Comparison of ENCODE assay signal across 8 cellular contexts in the genomic region with DNA sequence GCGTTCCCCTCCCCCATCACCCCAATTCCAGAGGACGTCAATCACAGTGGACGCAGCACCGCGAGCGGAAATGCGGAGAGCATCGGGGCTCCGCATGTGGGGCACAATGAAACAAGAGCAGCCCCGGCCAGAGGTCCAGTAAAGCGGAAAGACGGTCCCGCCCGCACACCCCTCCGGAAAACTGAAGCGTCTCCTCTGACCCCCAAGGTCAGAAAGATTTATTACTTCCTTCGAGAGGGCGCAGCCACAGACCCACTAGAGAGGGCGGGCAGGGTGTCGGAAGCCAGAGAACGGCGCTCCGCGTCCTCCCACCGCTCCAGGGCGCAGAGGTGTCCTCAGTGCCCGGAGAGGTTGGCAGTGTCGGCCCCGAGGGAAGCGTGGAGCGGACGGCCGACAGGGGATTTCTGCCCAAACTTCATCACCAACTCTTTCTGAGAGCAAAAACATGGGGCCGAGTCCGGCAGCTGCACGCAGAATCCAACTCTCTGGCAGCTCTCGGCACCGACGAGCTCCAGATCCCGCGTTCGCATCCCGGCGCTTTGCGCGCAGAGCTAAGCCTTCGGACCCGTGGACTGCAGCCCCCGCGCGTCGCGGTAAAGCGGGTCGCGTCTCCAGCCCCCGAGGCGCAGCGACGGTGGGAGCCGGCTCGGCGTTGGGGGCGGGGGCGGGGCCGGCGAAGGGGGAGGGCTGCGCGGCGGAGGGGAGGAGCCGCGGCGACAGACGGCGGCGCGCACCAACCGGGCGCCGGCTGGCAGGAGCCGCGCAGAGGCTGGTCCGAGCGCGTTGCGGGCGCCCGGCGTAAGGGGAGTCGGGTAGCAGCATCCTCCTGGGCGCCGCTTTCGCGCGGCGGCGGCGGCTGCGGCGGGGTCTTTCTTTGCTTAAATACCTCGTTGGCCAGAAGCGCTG. TPM values are rescaled to one million over a fixed set of nuclear protein-coding genes. Genes with fewer than 3 reads are reported as not detected.
A peak's percentile ranks its signal among the peaks of the same experiment; 100 is the strongest.
DNase-seq lines count a peak whose midpoint lies in the region; ATAC-seq and TF ChIP-seq lines count a peak whose summit lies in the region.

A gene with protein sequence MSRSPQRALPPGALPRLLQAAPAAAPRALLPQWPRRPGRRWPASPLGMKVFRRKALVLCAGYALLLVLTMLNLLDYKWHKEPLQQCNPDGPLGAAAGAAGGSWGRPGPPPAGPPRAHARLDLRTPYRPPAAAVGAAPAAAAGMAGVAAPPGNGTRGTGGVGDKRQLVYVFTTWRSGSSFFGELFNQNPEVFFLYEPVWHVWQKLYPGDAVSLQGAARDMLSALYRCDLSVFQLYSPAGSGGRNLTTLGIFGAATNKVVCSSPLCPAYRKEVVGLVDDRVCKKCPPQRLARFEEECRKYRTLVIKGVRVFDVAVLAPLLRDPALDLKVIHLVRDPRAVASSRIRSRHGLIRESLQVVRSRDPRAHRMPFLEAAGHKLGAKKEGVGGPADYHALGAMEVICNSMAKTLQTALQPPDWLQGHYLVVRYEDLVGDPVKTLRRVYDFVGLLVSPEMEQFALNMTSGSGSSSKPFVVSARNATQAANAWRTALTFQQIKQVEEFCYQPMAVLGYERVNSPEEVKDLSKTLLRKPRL (plus strand): TSS at position 763 of the 906 bp plus-strand sequence. CDS start 1,046 bp downstream, outside the sequence.

- DNase-seq in Caki2 (ENCODE audit: low read depth) (peak; percentile 66), PC-3 (peak; percentile 72), foreskin fibroblast (peak; percentile 89 to 96)
- DNase-seq in activated effector memory CD4-positive, alpha-beta T cell treated with Interleukin-2 at 50 U/mL for 16 hours: peak; percentile 53

- TF ChIP-seq CTCF in PC-3 (conservative IDR thresholded peaks at IDR 0.05; ENCODE audit: low read depth, low read length) (no peak), foreskin fibroblast (IDR thresholded peaks at IDR 0.05; ENCODE audit: low read depth, low read length) (no peak), neural cell (IDR thresholded peaks at IDR 0.05; ENCODE audit: poor library complexity, severe bottlenecking) (no peak)

- H3K79me2 ChIP-seq in PC-3 (ENCODE audit: low read length) (no peaks in the 10 kb centered on the region), neural cell (replicated peaks; ENCODE audit: insufficient read depth, low read length) (no peaks in the 10 kb centered on the region)

- H2AFZ ChIP-seq in PC-3 (ENCODE audit: low read length) (peak within 1 kb of the TSS; percentile 98), neural cell (ENCODE audit: low read depth, low read length) (peak within 1 kb of the TSS; percentile 33)

- H3K9me3 ChIP-seq in PC-3 (ENCODE audit: low read length) (no peaks in the 10 kb centered on the region), neural cell (ENCODE audit: low read length) (no peaks in the 10 kb centered on the region), stomach smooth muscle (ENCODE audit: control insufficient read depth in 2 of 2, low read length in 2 of 2) (no peaks in the 10 kb centered on the region)

- TF ChIP-seq RAD21 in neural cell (conservative IDR thresholded peaks at IDR 0.05): no peak

- peak within 1 kb of the TSS; percentile 94 for H3K4me2 ChIP-seq in PC-3 (ENCODE audit: low read length)
- peak within 1 kb of the TSS; percentile 62 for H3K4me2 ChIP-seq in neural cell (ENCODE audit: low read length)

- peak within 1 kb of the TSS; percentile 62 for H3K9ac ChIP-seq in PC-3 (ENCODE audit: low read length)
- H3K9ac ChIP-seq in neural cell (ENCODE audit: low read length): peak within 1 kb of the TSS; percentile 64
- H3K9ac ChIP-seq in stomach smooth muscle (ENCODE audit: low read length in 2 of 2): peak within 1 kb of the TSS; percentile 15 to 21

- intact Hi-C loops in PC-3 (cut with micrococcal nuclease): no loop called here

- ATAC-seq in GM19455 (IDR thresholded peaks at IDR 0.05; ENCODE audit: unreplicated experiment) (peak; percentile 63), HG03571 (IDR thresholded peaks at IDR 0.05; ENCODE audit: unreplicated experiment) (peak; percentile 85), PC-3 (peak; percentile 89)

- CTCF ChIA-PET in PC-3 (lab: Charles Lee): no interaction called here

- no peaks in the 10 kb centered on the region for H3K27me3 ChIP-seq in PC-3 (ENCODE audit: low read length)
- H3K27me3 ChIP-seq in neural cell (ENCODE audit: insufficient read depth, low read depth, low read length): peaks cover 30% of the 10 kb centered on the region
- peaks cover 8 to 24% of the 10 kb centered on the region in 2 donors for H3K27me3 ChIP-seq in stomach smooth muscle (ENCODE audit: control insufficient read depth in 1 of 2, insufficient read depth in 2 of 2, low read length in 2 of 2)

- BruUV-seq in PC-3 (replicated peaks; lab: Mats Ljungman, UMichigan): TSS peak; percentile 66

- H4K20me1 ChIP-seq in PC-3 (ENCODE audit: low read length): no peaks in the 10 kb centered on the region
- H4K20me1 ChIP-seq in neural cell (ENCODE audit: insufficient read depth): no peaks in the 10 kb centered on the region

- H3K9me2 ChIP-seq in PC-3 (replicated peaks; ENCODE audit: low read length) (no peaks in the 10 kb centered on the region), neural cell (ENCODE audit: insufficient read depth, low read length) (no peaks in the 10 kb centered on the region)

- no peak within 1 kb of the TSS for H3K27ac ChIP-seq in PC-3 (ENCODE audit: low read length)
- no peak within 1 kb of the TSS for H3K27ac ChIP-seq in neural cell (ENCODE audit: low read length)
- no peak within 1 kb of the TSS for H3K27ac ChIP-seq in stomach smooth muscle (ENCODE audit: low read length)

- H3F3A ChIP-seq in PC-3 (ENCODE audit: low read length, unreplicated experiment) (no peaks in the 10 kb centered on the region), neural cell (ENCODE audit: insufficient read depth, low read length, poor library complexity, severe bottlenecking) (no peaks in the 10 kb centered on the region)

- in situ Hi-C loops in Caki2 (cut with HindIII; ENCODE audit: low pct_unique_long_range_greater_than_20kb, low sequenced_read_pairs): no loop called here

- no peaks in the 10 kb centered on the region for H3K4me1 ChIP-seq in PC-3 (ENCODE audit: insufficient read depth, low read length)
- peaks cover 20% of the 10 kb centered on the region for H3K4me1 ChIP-seq in stomach smooth muscle (ENCODE audit: control insufficient read depth, insufficient read depth, low read length)

- H3K36me3 ChIP-seq in PC-3 (ENCODE audit: low read depth, low read length): no peaks in the 10 kb centered on the region
- no peaks in the 10 kb centered on the region for H3K36me3 ChIP-seq in neural cell (ENCODE audit: insufficient read depth, low read length)
- H3K36me3 ChIP-seq in stomach smooth muscle (ENCODE audit: control insufficient read depth in 2 of 2, insufficient read depth in 2 of 2, low read length in 2 of 2): no peaks in the 10 kb centered on the region

- peak within 1 kb of the TSS; percentile 97 for H3K4me3 ChIP-seq in PC-3 (ENCODE audit: low read length)
- peak within 1 kb of the TSS; percentile 75 to 88 for H3K4me3 ChIP-seq in foreskin fibroblast (ENCODE audit: low read depth in 1 of 2, low read length in 2 of 2)
- H3K4me3 ChIP-seq in neural cell (ENCODE audit: low read length): peak within 1 kb of the TSS; percentile 95
- H3K4me3 ChIP-seq in stomach smooth muscle (ENCODE audit: low read length in 2 of 2): peak within 1 kb of the TSS; percentile 63 to 76

- TF ChIP-seq EP300 in neural cell (conservative IDR thresholded peaks at IDR 0.05; ENCODE audit: poor library complexity, severe bottlenecking): no peak

- POLR2A ChIA-PET in PC-3 (lab: Charles Lee; ENCODE audit: unreplicated experiment): no interaction called here

TF ChIP-seq in neural cell, 6 proteins besides CTCF, POLR2A, EP300 and RAD21:
- TF ChIP-seq TAF1 (IDR thresholded peaks at IDR 0.05; ENCODE audit: low read depth): no peak
- peak; percentile 25 for TF ChIP-seq POLR2AphosphoS5 (IDR thresholded peaks at IDR 0.05)

RNA-seq across cellular contexts. Expression of the gene that starts here (rescaled TPM):
- total RNA-seq in Caki2 (2014; rRNA removed; shearing (Covaris generic); ENCODE audit: low replicate concordance): 13.1 and 15.1 TPM in 2 replicates
- total RNA-seq in PC-3 (2014; rRNA removed): 6.7 and 7.3 TPM in 2 replicates
- 5.0 and 7.7 TPM in 2 replicates for polyA plus RNA-seq in neural cell
- 9.0 and 9.5 TPM in 2 replicates for polyA minus RNA-seq in neural cell
